16 cellular contexts compared by ENCODE assay signal in genomic region chr5:111229126-111229525, GRCh38. TPM values are rescaled to one million over a fixed set of nuclear protein-coding genes. Genes with fewer than 3 reads are reported as not detected.
A peak's percentile ranks its signal among the peaks of the same experiment; 100 is the strongest.
DNase-seq lines count a peak whose midpoint lies in the region; ATAC-seq, FAIRE-seq and TF ChIP-seq lines count a peak whose summit lies in the region.
"Had no signal": no experiment of that assay in that cellular context is flagged by ENCODE, and none has a peak within 500 bp of the region (broad histone marks: within the 10 kb centered on the region; RNA-seq: fewer than 3 reads in every experiment).

No MANE protein-coding gene starts in this region.

- no TSS peak for BruUV-seq in OCI-LY7 (replicated peaks; lab: Mats Ljungman, UMichigan)

- H3K4me3 Mint-ChIP-seq in CD8-positive, alpha-beta memory T cell: peak overlapping the region; percentile 52 to 85 (median 77)
- H3K4me3 Mint-ChIP-seq in central memory CD8-positive, alpha-beta T cell: peak overlapping the region; percentile 96

- H3K36me3 Mint-ChIP-seq in CD8-positive, alpha-beta memory T cell: peaks cover 3 to 45% (median 11%) of the 10 kb centered on the region in 3 donors
- peaks cover 22% of the 10 kb centered on the region for H3K36me3 Mint-ChIP-seq in central memory CD8-positive, alpha-beta T cell (ENCODE audit: insufficient read depth)

- peaks cover 66% of the 10 kb centered on the region for H3K4me1 ChIP-seq in CD8-positive, alpha-beta memory T cell (ENCODE audit: insufficient read depth, low read length)
- H3K4me1 ChIP-seq in OCI-LY7 (ENCODE audit: insufficient read depth, low read length, poor library complexity, severe bottlenecking) (peaks cover 63% of the 10 kb centered on the region), heart right ventricle (peaks cover 0 to 11% (median 7%) of the 10 kb centered on the region in 9 donors)

- ATAC-seq in central memory CD8-positive, alpha-beta T cell (replicated peaks; ENCODE audit: extremely low read depth, poor library complexity, severe bottlenecking): no peak
- no peak for ATAC-seq in HG02678 (IDR thresholded peaks at IDR 0.05; ENCODE audit: unreplicated experiment)
- ATAC-seq in heart right ventricle: no peak
- ATAC-seq: K562 had no signal

- peak overlapping the region; percentile 89 to 99 (median 98) for H3K27ac Mint-ChIP-seq in CD8-positive, alpha-beta memory T cell
- H3K27ac Mint-ChIP-seq in central memory CD8-positive, alpha-beta T cell (ENCODE audit: low read depth): peak overlapping the region; percentile 83

- WGBS in heart right ventricle, 2 donors: 89 to 91% methylated on average over 3 of the region's 3 CpGs

- FAIRE-seq in GM19239 (lab: Jason Lieb, UNC): peak; percentile 72
- FAIRE-seq: K562, TTC549 had no signal

- no peak for DNase-seq in CD8-positive, alpha-beta memory T cell
- DNase-seq in GM19239 (ENCODE audit: insufficient read length, low spot score) (no peak), OCI-LY7 (ENCODE audit: low spot score) (peak; percentile 45), heart right ventricle (no peak), dedifferentiated amniotic fluid mesenchymal stem cell (ENCODE audit: extremely low spot score) (no peak), GM13976 (ENCODE audit: low spot score) (no peak)
- no peak for DNase-seq in central memory CD8-positive, alpha-beta T cell (ENCODE audit: low spot score in 2 of 2)
- DNase-seq: activated CD8-positive, alpha-beta memory T cell treated with anti-CD3 and anti-CD28 coated beads, Interleukin-2, amount 50 U/mL, for 48 hours; GM23248; NCI-H1417; NCI-H226; tibial artery had no signal

- H2AFZ ChIP-seq in OCI-LY7 (ENCODE audit: low read length): no peak overlapping the region; the same call in 1 of the 2 replicates
- H2AFZ ChIP-seq: GM23248 had no signal

- H3K9me3 Mint-ChIP-seq in CD8-positive, alpha-beta memory T cell: no peaks in the 10 kb centered on the region
- H3K9me3 Mint-ChIP-seq in central memory CD8-positive, alpha-beta T cell: no peaks in the 10 kb centered on the region

- H3K36me3 ChIP-seq in CD8-positive, alpha-beta memory T cell (ENCODE audit: insufficient read depth, low read length): no peaks in the 10 kb centered on the region
- H3K36me3 ChIP-seq in OCI-LY7 (ENCODE audit: insufficient read depth, low read length) (no peaks in the 10 kb centered on the region), heart right ventricle (no peaks in the 10 kb centered on the region)
- H3K36me3 ChIP-seq: BLaER1 treated with 17β-estradiol and CSF1 and Interleukin-3, amounts not matched to agents 10 nM and 100 nM; tibial artery had no signal

- H3K9me3 ChIP-seq in CD8-positive, alpha-beta memory T cell (ENCODE audit: low read length): no peaks in the 10 kb centered on the region
- H3K9me3 ChIP-seq in OCI-LY7 (ENCODE audit: low read length) (no peaks in the 10 kb centered on the region), heart right ventricle (no peaks in the 10 kb centered on the region)
- H3K9me3 ChIP-seq: BLaER1 treated with 17β-estradiol and CSF1 and Interleukin-3, amounts not matched to agents 10 nM and 100 nM; tibial artery had no signal

- intact Hi-C loops in OCI-LY7 (cut with micrococcal nuclease; ENCODE audit: unreplicated experiment) (loop anchor here (2.0 to 10.0 kb wide), 4 partner anchors 24 to 484 kb away; partner anchors contain the start of gene WDR36), heart right ventricle (cut with DNase I) (no loop called here)

- no peaks in the 10 kb centered on the region for H3K27me3 Mint-ChIP-seq in CD8-positive, alpha-beta memory T cell
- no peaks in the 10 kb centered on the region for H3K27me3 Mint-ChIP-seq in central memory CD8-positive, alpha-beta T cell

- peaks cover 75 to 83% (median 79%) of the 10 kb centered on the region in 3 donors for H3K4me1 Mint-ChIP-seq in CD8-positive, alpha-beta memory T cell
- H3K4me1 Mint-ChIP-seq in central memory CD8-positive, alpha-beta T cell: peaks cover 84% of the 10 kb centered on the region

- no peaks in the 10 kb centered on the region for H3K9me2 ChIP-seq in OCI-LY7 (ENCODE audit: insufficient read depth, low read length)

- H3K27ac ChIP-seq in CD8-positive, alpha-beta memory T cell (ENCODE audit: low read depth, low read length): no peak overlapping the region
- peak overlapping the region; percentile 59 for H3K27ac ChIP-seq in OCI-LY7 (ENCODE audit: low read depth, low read length, poor library complexity, severe bottlenecking)
- H3K27ac ChIP-seq in heart right ventricle: peak overlapping the region in 1 of 10 donors; percentile 63
- H3K27ac ChIP-seq: BLaER1 treated with 17β-estradiol and CSF1 and Interleukin-3, amounts not matched to agents 10 nM and 100 nM; GM23248; tibial artery had no signal

- peaks cover 86% of the 10 kb centered on the region; the same call in 1 of the 2 replicates for H3K79me2 ChIP-seq in OCI-LY7 (ENCODE audit: insufficient read depth, low read depth, low read length)

- no peaks in the 10 kb centered on the region for H4K20me1 ChIP-seq in OCI-LY7 (ENCODE audit: insufficient read depth, low read length)

- peak overlapping the region; percentile 91 for H3K4me2 ChIP-seq in OCI-LY7 (ENCODE audit: low read length)

- POLR2A ChIA-PET in CD8-positive, alpha-beta memory T cell (lab: Charles Lee): interaction anchor here (0.6 to 1.0 kb wide), 2 partner anchors 25 to 26 kb away, joined by 3 to 4 read pairs; no protein-coding TSS in a partner anchor
- POLR2A ChIA-PET in OCI-LY7 (lab: Charles Lee): interaction anchor here (0.7 to 1.6 kb wide), 6 partner anchors 9 to 480 kb away, joined by 3 to 4 read pairs (median 3); partner anchors contain the start of gene STARD4

- no peaks in the 10 kb centered on the region for H3K27me3 ChIP-seq in CD8-positive, alpha-beta memory T cell (ENCODE audit: insufficient read depth, low read length, poor library complexity, severe bottlenecking)
- H3K27me3 ChIP-seq in heart right ventricle: peaks cover 0 to 37% (median 22%) of the 10 kb centered on the region in 7 donors
- H3K27me3 ChIP-seq: tibial artery had no signal

- CTCF ChIA-PET in CD8-positive, alpha-beta memory T cell (lab: Charles Lee): interaction anchor here (1.1 kb wide), 1 partner anchor 49 kb away, joined by 6 read pairs; no protein-coding TSS in a partner anchor
- CTCF ChIA-PET in OCI-LY7 (lab: Charles Lee; ENCODE audit: unreplicated experiment): no interaction called here

- in situ Hi-C loops in GM13976 (cut with MboI; ENCODE audit: low sequenced_read_pairs, unreplicated experiment): no loop called here

- H3K4me3 ChIP-seq in CD8-positive, alpha-beta memory T cell (ENCODE audit: low read length): peak overlapping the region; percentile 33
- H3K4me3 ChIP-seq in OCI-LY7 (ENCODE audit: low read depth, low read length, poor library complexity, severe bottlenecking) (peak overlapping the region; percentile 23), heart right ventricle (no peak overlapping the region)
- H3K4me3 ChIP-seq: BLaER1 treated with 17β-estradiol and CSF1 and Interleukin-3, amounts not matched to agents 10 nM and 100 nM; GM23248; K562; tibial artery had no signal

- TF ChIP-seq CTCF in OCI-LY7 (conservative IDR thresholded peaks at IDR 0.05; ENCODE audit: low read length): no peak
- no peak for TF ChIP-seq CTCF in heart right ventricle (IDR thresholded peaks at IDR 0.05)
- TF ChIP-seq CTCF in GM13976 (IDR thresholded peaks at IDR 0.05; ENCODE audit: borderline replicate concordance, control extremely low read depth, extremely low read depth, insufficient read depth, missing control alignments): no peak

RNA-seq across cellular contexts. Expression of gene CAMK4, which starts 4.9 kb away (rescaled TPM):
- 10 to 100 TPM; 57.4 to 68.7 TPM for total RNA-seq in CD8-positive, alpha-beta memory T cell
- polyA plus RNA-seq in CD8-positive, alpha-beta memory T cell: 84.5 TPM
- 36.5 and 40.2 TPM in 2 replicates for total RNA-seq in OCI-LY7 (2014; rRNA removed; shearing (Covaris generic))
- 25.4 and 31.2 TPM in 2 replicates for total RNA-seq in OCI-LY7 (2022)
- 1 to 10 TPM in 1 of 10 donors, under 1 TPM in 9; 0.02 to 2.0 (median 0.35) TPM for total RNA-seq in heart right ventricle
- polyA plus RNA-seq in heart right ventricle: under 1 TPM in 1 of 2 donors, not detected in 1; 0.06 TPM
- polyA plus RNA-seq: K562 had no signal

Comparison
In these comparisons a context has a peak if more than half of its experiments do, and no peak if none do; other contexts are left out.
1. H3K4me3 ChIP-seq: peak in CD8-positive, alpha-beta memory T cell (single experiment) and OCI-LY7 (single experiment); none in heart right ventricle (0 of 10).
2. RNA of gene CAMK4, which starts 4.9 kb away (total RNA-seq): 57.4 to 68.7 TPM in CD8-positive, alpha-beta memory T cell and 25.4 to 40.2 TPM in OCI-LY7; 0.02 to 2.0 TPM in heart right ventricle; every median in the first group is over 4 times any median in the second.